17 cellular contexts compared by ENCODE assay signal in genomic region chr7:43438897-43439479, GRCh38.
A peak's percentile ranks its signal among the peaks of the same experiment; 100 is the strongest.
DNase-seq lines count a peak whose midpoint lies in the region; ATAC-seq, FAIRE-seq and TF ChIP-seq lines count a peak whose summit lies in the region.
"Had no signal": no experiment of that assay in that cellular context is flagged by ENCODE, and none has a peak within 500 bp of the region (broad histone marks: within the 10 kb centered on the region; RNA-seq: fewer than 3 reads in every experiment).

No MANE protein-coding gene starts in this region.

- H2AFZ ChIP-seq in OCI-LY7 (ENCODE audit: low read length) (0 out of 2 replicates have a peak overlapping the region, but pooled peaks have one; percentile 37), H1 (ENCODE audit: low read length) (0 out of 2 replicates have a peak overlapping the region, but pooled peaks have one; percentile 88), neural progenitor cell (replicated peaks) (peak overlapping the region; percentile 76)

- H2AK5ac ChIP-seq in H1 (ENCODE audit: low read depth, low read length): no peak overlapping the region

- DNase-seq in HuH-7 (ENCODE audit: low spot score): peak; percentile 28
- DNase-seq in OCI-LY7 (ENCODE audit: low spot score): no peak
- DNase-seq in H1 (ENCODE audit: low read depth in 1 of 2, low spot score in 2 of 2): peak in 1 of 2 experiments; percentile 48
- no peak for DNase-seq in neural progenitor cell (ENCODE audit: low spot score)
- no peak for DNase-seq in activated CD4-positive, alpha-beta T cell treated with anti-CD3 and anti-CD28 coated beads for 36 hours
- no peak for DNase-seq in foreskin melanocyte
- DNase-seq in NOMO-1 treated with DMSO at 0.1 percent for 48 hours (lab: John Stamatoyannopoulos, UW; ENCODE audit: unreplicated experiment): no peak
- DNase-seq: NCI-H2029, SIG-M5 had no signal

- 91% methylated on average over 8 of the region's 8 CpGs; no CpG with 5 or more reads in 1 of the 2 experiments for WGBS in H1 (ENCODE audit: extremely low coverage in 1 of 2, insufficient coverage in 1 of 2, insufficient read length in 1 of 2, insufficient replicate concordance in 2 of 2, low coverage in 1 of 2, low lambda C conversion rate in 2 of 2, missing lambda C conversion rate in 1 of 2), 2 experiments

- no peak for TF ChIP-seq EP300 in H1 (IDR thresholded peaks at IDR 0.05; ENCODE audit: borderline replicate concordance in 1 of 2, low read depth in 2 of 2, low read length in 2 of 2)

- TF ChIP-seq RAD21 in H1 (IDR thresholded peaks at IDR 0.05 in 1 of 2, conservative IDR thresholded peaks at IDR 0.05 in 1 of 2; ENCODE audit: low read depth in 2 of 2, low read length in 2 of 2): no peak

- H3K4me3 ChIP-seq in OCI-LY7 (ENCODE audit: low read depth, low read length, poor library complexity, severe bottlenecking) (no peak overlapping the region), H1 (ENCODE audit: extremely low read depth in 1 of 4, insufficient read depth in 2 of 4, low read depth in 3 of 4, low read length in 4 of 4) (no peak overlapping the region), neural progenitor cell (no peak overlapping the region)
- H3K4me3 ChIP-seq: MG63, SK-N-MC had no signal

- peak overlapping the region; percentile 60; the same call in 1 of the 2 replicates for H2BK5ac ChIP-seq in H1 (ENCODE audit: low read depth, low read length)

- no peak overlapping the region for H3K14ac ChIP-seq in H1 (ENCODE audit: insufficient read length)

- H3K9me3 Mint-ChIP-seq in neural progenitor cell: no peaks in the 10 kb centered on the region
- no peaks in the 10 kb centered on the region for H3K9me3 Mint-ChIP-seq in activated CD4-positive, alpha-beta T cell treated with anti-CD3 and anti-CD28 coated beads for 36 hours (ENCODE audit: low read depth)
- H3K9me3 Mint-ChIP-seq: CD8-positive, alpha-beta T cell had no signal

- no peak overlapping the region for H3K4me3 Mint-ChIP-seq in neural progenitor cell
- no peak overlapping the region for H3K4me3 Mint-ChIP-seq in activated CD4-positive, alpha-beta T cell treated with anti-CD3 and anti-CD28 coated beads for 36 hours
- H3K4me3 Mint-ChIP-seq: B cell; CD8-positive, alpha-beta T cell had no signal

- CTCF ChIA-PET in OCI-LY7 (lab: Charles Lee; ENCODE audit: unreplicated experiment): interaction anchor here (0.6 to 1.5 kb wide), 2 partner anchors 123 to 497 kb away, joined by 3 to 5 read pairs; no protein-coding TSS in a partner anchor
- CTCF ChIA-PET in H1 (lab: Charles Lee; ENCODE audit: partially characterized antibody): interaction anchor here (0.6 to 2.7 kb wide), 62 partner anchors 8 to 1498 kb away, joined by 3 to 20 read pairs (median 4); partner anchors contain the start of genes MRPL32 and PSMA2
- CTCF ChIA-PET in activated CD4-positive, alpha-beta T cell treated with anti-CD3 and anti-CD28 coated beads for 36 hours (lab: Charles Lee): interaction anchor here (0.7 to 2.5 kb wide), 23 partner anchors 10 to 816 kb away, joined by 3 to 16 read pairs (median 4); no protein-coding TSS in a partner anchor

- H2BK120ac ChIP-seq in H1 (replicated peaks; ENCODE audit: low read depth, low read length): no peak overlapping the region

- H3K4me1 ChIP-seq in OCI-LY7 (ENCODE audit: insufficient read depth, low read length, poor library complexity, severe bottlenecking): no peaks in the 10 kb centered on the region
- peaks cover 0 to 3% (median 1%) of the 10 kb centered on the region in 4 experiments; a peak in 2 of 7 replicates for H3K4me1 ChIP-seq in H1 (replicated peaks in 1 of 4; ENCODE audit: control insufficient read depth in 3 of 4, insufficient read depth in 4 of 4, low read length in 3 of 4)
- no peaks in the 10 kb centered on the region for H3K4me1 ChIP-seq in neural progenitor cell

- TF ChIP-seq POLR2A in H1 (IDR thresholded peaks at IDR 0.05; ENCODE audit: control extremely low read depth in 1 of 2, low read depth in 2 of 2, low read length in 2 of 2): no peak

- H3K9ac ChIP-seq in H1 (replicated peaks in 1 of 4; ENCODE audit: extremely low read depth in 1 of 4, low read depth in 3 of 4, low read length in 3 of 4) (no peak overlapping the region), neural progenitor cell (no peak overlapping the region)

- TF ChIP-seq CTCF in OCI-LY7 (conservative IDR thresholded peaks at IDR 0.05; ENCODE audit: low read length): no peak
- TF ChIP-seq CTCF in H1 (IDR thresholded peaks at IDR 0.05; ENCODE audit: control extremely low read depth in 1 of 3, insufficient read depth in 1 of 3, low read depth in 1 of 3, low read length in 3 of 3): no peak
- TF ChIP-seq CTCF in neural progenitor cell (IDR thresholded peaks at IDR 0.05): no peak

- no peaks in the 10 kb centered on the region for H3K9me2 ChIP-seq in OCI-LY7 (ENCODE audit: insufficient read depth, low read length)

- no peak overlapping the region for H4K91ac ChIP-seq in H1 (replicated peaks; ENCODE audit: insufficient read length, low read length)

- no peak overlapping the region for H4K8ac ChIP-seq in H1 (ENCODE audit: extremely low read depth, insufficient read depth, low read length)

- no TSS peak for BruUV-seq in OCI-LY7 (replicated peaks; lab: Mats Ljungman, UMichigan)

- H4K20me1 ChIP-seq in OCI-LY7 (ENCODE audit: insufficient read depth, low read length) (no peaks in the 10 kb centered on the region), H1 (replicated peaks in 1 of 2; ENCODE audit: control insufficient read depth in 1 of 2, insufficient read depth in 2 of 2, low read length in 2 of 2) (no peaks in the 10 kb centered on the region), neural progenitor cell (ENCODE audit: low read depth) (no peaks in the 10 kb centered on the region)

- H3K23me2 ChIP-seq in H1 (ENCODE audit: low read depth, low read length): no peaks in the 10 kb centered on the region

- H3K27ac Mint-ChIP-seq in neural progenitor cell: no peak overlapping the region
- no peak overlapping the region for H3K27ac Mint-ChIP-seq in activated CD4-positive, alpha-beta T cell treated with anti-CD3 and anti-CD28 coated beads for 36 hours
- H3K27ac Mint-ChIP-seq: B cell; CD8-positive, alpha-beta T cell had no signal

- H3K27ac ChIP-seq in OCI-LY7 (ENCODE audit: low read depth, low read length, poor library complexity, severe bottlenecking): no peak overlapping the region
- H3K27ac ChIP-seq in H1 (ENCODE audit: low read depth, low read length): no peak overlapping the region
- no peak overlapping the region for H3K27ac ChIP-seq in neural progenitor cell
- H3K27ac ChIP-seq: C4-2B, HL-60, SK-N-MC had no signal

- POLR2A ChIA-PET in OCI-LY7 (lab: Charles Lee): interaction anchor here (0.7 kb wide), 1 partner anchor 277 kb away, joined by 3 read pairs; no protein-coding TSS in a partner anchor
- POLR2A ChIA-PET in H1 (lab: Charles Lee; ENCODE audit: partially characterized antibody): interaction anchor here (0.7 kb wide), 1 partner anchor 506 kb away, joined by 4 read pairs; no protein-coding TSS in a partner anchor
- POLR2A ChIA-PET in activated CD4-positive, alpha-beta T cell treated with anti-CD3 and anti-CD28 coated beads for 36 hours (lab: Charles Lee): no interaction called here

- H3K79me2 ChIP-seq in OCI-LY7 (ENCODE audit: insufficient read depth, low read depth, low read length) (no peaks in the 10 kb centered on the region), H1 (ENCODE audit: control insufficient read depth in 1 of 2, insufficient read depth in 2 of 2, low read length in 2 of 2) (no peaks in the 10 kb centered on the region), neural progenitor cell (ENCODE audit: low read depth) (no peaks in the 10 kb centered on the region)

- no peaks in the 10 kb centered on the region for H3F3A ChIP-seq in neural progenitor cell (ENCODE audit: low read depth)

- no peaks in the 10 kb centered on the region; the same call in 1 of the 2 replicates for H3K79me1 ChIP-seq in H1 (ENCODE audit: low read depth, low read length)

- H2BK20ac ChIP-seq in H1 (ENCODE audit: low read length): peak overlapping the region; percentile 68; the same call in 1 of the 2 replicates

- no peak overlapping the region for H4K5ac ChIP-seq in H1 (ENCODE audit: insufficient read length, low read depth, low read length)

- no peak for ATAC-seq in activated CD4-positive, alpha-beta T cell treated with anti-CD3 and anti-CD28 coated beads for 36 hours
- no peak for ATAC-seq in HG03460 (IDR thresholded peaks at IDR 0.05; ENCODE audit: unreplicated experiment)

- H3K27me3 Mint-ChIP-seq in neural progenitor cell (ENCODE audit: insufficient read depth, low read depth): no peaks in the 10 kb centered on the region
- no peaks in the 10 kb centered on the region for H3K27me3 Mint-ChIP-seq in activated CD4-positive, alpha-beta T cell treated with anti-CD3 and anti-CD28 coated beads for 36 hours

- no peak for FAIRE-seq in H1 (lab: Jason Lieb, UNC)
- FAIRE-seq: RCC 7860 had no signal

- no peaks in the 10 kb centered on the region for H3K36me3 ChIP-seq in OCI-LY7 (ENCODE audit: insufficient read depth, low read length)
- H3K36me3 ChIP-seq in H1 (ENCODE audit: control insufficient read depth in 2 of 4, insufficient read depth in 4 of 4, low read length in 3 of 4): no peaks in the 10 kb centered on the region
- H3K36me3 ChIP-seq in neural progenitor cell: no peaks in the 10 kb centered on the region
- H3K36me3 ChIP-seq: MG63 had no signal

- H3K4me2 ChIP-seq in OCI-LY7 (ENCODE audit: low read length) (no peak overlapping the region), H1 (ENCODE audit: insufficient read depth in 1 of 2, low read depth in 2 of 2, low read length in 2 of 2) (no peak overlapping the region), neural progenitor cell (no peak overlapping the region)

- peaks cover 10% of the 10 kb centered on the region for H3K4me1 Mint-ChIP-seq in neural progenitor cell
- H3K4me1 Mint-ChIP-seq in activated CD4-positive, alpha-beta T cell treated with anti-CD3 and anti-CD28 coated beads for 36 hours: peaks cover 4% of the 10 kb centered on the region
- H3K4me1 Mint-ChIP-seq: B cell had no signal

- H3K56ac ChIP-seq in H1 (replicated peaks; ENCODE audit: insufficient read length, low read depth, low read length): no peak overlapping the region

- H3K9me3 ChIP-seq in OCI-LY7 (ENCODE audit: low read length) (no peaks in the 10 kb centered on the region), H1 (ENCODE audit: insufficient read depth in 2 of 2, low read depth in 1 of 2, low read length in 1 of 2) (no peaks in the 10 kb centered on the region), neural progenitor cell (ENCODE audit: low read depth) (no peaks in the 10 kb centered on the region)
- H3K9me3 ChIP-seq: MG63 had no signal

- no peaks in the 10 kb centered on the region for H3K36me3 Mint-ChIP-seq in neural progenitor cell
- H3K36me3 Mint-ChIP-seq in activated CD4-positive, alpha-beta T cell treated with anti-CD3 and anti-CD28 coated beads for 36 hours (ENCODE audit: low read depth): no peaks in the 10 kb centered on the region
- H3K36me3 Mint-ChIP-seq: CD8-positive, alpha-beta T cell had no signal

- no peak overlapping the region for H3K4ac ChIP-seq in H1 (replicated peaks; ENCODE audit: insufficient read length, low read depth, low read length)

- no peak overlapping the region for H2BK15ac ChIP-seq in H1 (ENCODE audit: low read length)

- 0 out of 2 replicates have a peak overlapping the region, but pooled peaks have one; percentile 20 for H2BK12ac ChIP-seq in H1 (ENCODE audit: low read depth, low read length)

- 0 out of 2 replicates have a peak overlapping the region, but pooled peaks have one; percentile 78 for H3K18ac ChIP-seq in H1 (ENCODE audit: extremely low read depth, low read length)

- intact Hi-C loops in OCI-LY7 (cut with micrococcal nuclease; ENCODE audit: unreplicated experiment): loop anchor here (2.0 kb wide), 1 partner anchor 498 kb away; no protein-coding TSS in a partner anchor
- intact Hi-C loops in activated CD4-positive, alpha-beta T cell treated with anti-CD3 and anti-CD28 coated beads for 36 hours (cut with DNase I, micrococcal nuclease): loop anchor here (5.0 to 10.0 kb wide), 3 partner anchors 264 to 1494 kb away; no protein-coding TSS in a partner anchor

- no peak overlapping the region for H3K23ac ChIP-seq in H1 (ENCODE audit: insufficient read length)

- H3K27me3 ChIP-seq in H1 (replicated peaks in 1 of 4; ENCODE audit: control insufficient read depth in 3 of 4, extremely low read depth in 1 of 4, insufficient read depth in 3 of 4, low read length in 3 of 4): no peaks in the 10 kb centered on the region
- no peaks in the 10 kb centered on the region for H3K27me3 ChIP-seq in neural progenitor cell
- H3K27me3 ChIP-seq: MG63 had no signal

Comparison
In these comparisons a context has a peak if more than half of its experiments do, and no peak if none do; other contexts are left out.
1. H2AFZ ChIP-seq: peak in every context shown above with its lines; median percentile 88 in H1; 76 in neural progenitor cell; 37 in OCI-LY7.